ENCODE assay signal across 15 cellular contexts in the genomic region with DNA sequence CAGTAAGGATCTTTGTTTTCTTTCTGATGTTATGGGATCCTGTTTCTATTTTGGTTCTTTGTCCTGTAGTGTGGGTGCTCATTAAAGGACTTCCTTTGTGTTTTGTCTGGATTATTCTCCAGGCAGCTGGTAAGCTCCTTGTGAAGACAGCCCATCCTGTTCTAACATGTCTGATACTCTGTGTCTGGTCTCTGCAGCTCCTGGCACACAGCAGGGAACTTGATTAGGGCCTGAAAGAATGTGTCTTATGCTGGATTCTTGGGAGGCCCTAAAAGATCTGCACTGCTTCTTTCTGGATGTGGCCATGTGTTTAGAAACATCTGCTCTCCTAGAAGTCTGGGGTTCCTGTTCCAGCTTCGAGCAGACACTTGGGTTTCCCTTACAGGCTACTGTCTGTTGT. TPM values are rescaled to one million over a fixed set of nuclear protein-coding genes. Genes with fewer than 3 reads are reported as not detected.
DNase-seq lines count a peak whose midpoint lies in the region; ATAC-seq and TF ChIP-seq lines count a peak whose summit lies in the region.
"Had no signal": no experiment of that assay in that cellular context is flagged by ENCODE, and none has a peak within 500 bp of the region (broad histone marks: within the 10 kb centered on the region; RNA-seq: fewer than 3 reads in every experiment).

No MANE protein-coding gene starts in this region.

- no peak overlapping the region for H3K4me2 ChIP-seq in neuronal stem cell (ENCODE audit: insufficient read depth, low read length, poor library complexity, severe bottlenecking)

- DNase-seq in HAP-1 (ENCODE audit: low spot score in 2 of 2) (peak; percentile 64 to 84), NCI-H524 (lab: John Stamatoyannopoulos, UW) (peak; percentile 76 to 84), endodermal cell (no peak), neuronal stem cell (ENCODE audit: low spot score) (peak; percentile 9), amygdala (lab: John Stamatoyannopoulos, UW) (no peak), activated T-cell treated with anti-CD3 and anti-CD28 coated beads for 4 hours (no peak)
- DNase-seq: activated naive CD4-positive, alpha-beta T cell; GOT3; immature natural killer cell; MV-4-11; upper lobe of right lung had no signal

- peaks cover 6% of the 10 kb centered on the region for H3K4me1 Mint-ChIP-seq in endodermal cell
- H3K4me1 Mint-ChIP-seq: immature natural killer cell had no signal

- no peak for TF ChIP-seq CTCF in endodermal cell (conservative IDR thresholded peaks at IDR 0.05)

- peaks cover 38% of the 10 kb centered on the region for H3K9me3 Mint-ChIP-seq in endodermal cell
- H3K9me3 Mint-ChIP-seq: immature natural killer cell had no signal

- H3K27me3 ChIP-seq in HAP-1 (ENCODE audit: low read depth) (no peaks in the 10 kb centered on the region), endodermal cell (ENCODE audit: control insufficient read depth, insufficient read depth, low read length, poor library complexity, severe bottlenecking) (no peaks in the 10 kb centered on the region), neuronal stem cell (ENCODE audit: control insufficient read depth in 3 of 3, insufficient read depth in 3 of 3, low read depth in 1 of 3, low read length in 3 of 3) (no peaks in the 10 kb centered on the region)
- H3K27me3 ChIP-seq: upper lobe of right lung had no signal

- no peaks in the 10 kb centered on the region for H3K36me3 Mint-ChIP-seq in endodermal cell (ENCODE audit: low read depth)
- H3K36me3 Mint-ChIP-seq: immature natural killer cell had no signal

- H3K27ac ChIP-seq in endodermal cell (ENCODE audit: low read depth, low read length) (peak overlapping the region; percentile 61), neuronal stem cell (replicated peaks; ENCODE audit: low read length) (no peak overlapping the region)
- H3K27ac ChIP-seq: upper lobe of right lung had no signal

- no peak overlapping the region for H2BK15ac ChIP-seq in neuronal stem cell (ENCODE audit: low read length)

- 93% methylated on average over 1 of the region's 1 CpG; no CpG with 5 or more reads in 1 of the 2 experiments for WGBS in endodermal cell (ENCODE audit: insufficient coverage in 1 of 2, insufficient read length in 1 of 2), 2 experiments
- WGBS in neuronal stem cell (ENCODE audit: extremely low coverage in 2 of 2, insufficient read length in 2 of 2, insufficient replicate concordance in 1 of 2), 2 donors = no CpG with 5 or more reads among the region's 1 CpG

- no peak overlapping the region for H3K4me3 Mint-ChIP-seq in endodermal cell
- H3K4me3 Mint-ChIP-seq: immature natural killer cell had no signal

- H3K27ac Mint-ChIP-seq in endodermal cell = no peak overlapping the region
- H3K27ac Mint-ChIP-seq: immature natural killer cell had no signal

- no peak overlapping the region for H2BK5ac ChIP-seq in neuronal stem cell (ENCODE audit: low read length)

- H4K91ac ChIP-seq in neuronal stem cell (ENCODE audit: low read depth, low read length, poor library complexity) = no peak overlapping the region

- ATAC-seq in HG02973 (IDR thresholded peaks at IDR 0.05; ENCODE audit: unreplicated experiment) = no peak
- ATAC-seq: activated CD4-positive, CD25-positive, alpha-beta regulatory T cell treated with anti-CD3 and anti-CD28 coated beads, Interleukin-2, amount 50 U/mL, for 24 hours; upper lobe of right lung had no signal

- H2AFZ ChIP-seq in neuronal stem cell (ENCODE audit: low read length) = peak overlapping the region; percentile 66

- in situ Hi-C loops in HAP-1 (cut with MboI; ENCODE audit: low sequenced_read_pairs) = no loop called here

- H3K9me3 ChIP-seq in HAP-1 (no peaks in the 10 kb centered on the region), endodermal cell (ENCODE audit: control insufficient read depth, low read length) (no peaks in the 10 kb centered on the region), neuronal stem cell (replicated peaks in 1 of 2; ENCODE audit: control insufficient read depth in 2 of 2, insufficient read depth in 1 of 2, low read depth in 1 of 2, low read length in 2 of 2) (no peaks in the 10 kb centered on the region)
- H3K9me3 ChIP-seq: upper lobe of right lung had no signal

- H4K8ac ChIP-seq in neuronal stem cell (ENCODE audit: low read depth, low read length) = no peak overlapping the region

- H3K4me1 ChIP-seq in HAP-1 (peaks cover 30% of the 10 kb centered on the region), endodermal cell (ENCODE audit: control insufficient read depth, insufficient read depth, low read length) (no peaks in the 10 kb centered on the region), neuronal stem cell (ENCODE audit: control insufficient read depth in 2 of 2, insufficient read depth in 1 of 2, low read depth in 1 of 2, low read length in 2 of 2) (peaks cover 0 to 1% of the 10 kb centered on the region in 2 donors)
- H3K4me1 ChIP-seq: upper lobe of right lung had no signal

- no peak overlapping the region for H3K23ac ChIP-seq in neuronal stem cell (ENCODE audit: low read depth, low read length, poor library complexity)

- H3K4ac ChIP-seq in neuronal stem cell (ENCODE audit: low read length) = no peak overlapping the region

- no peaks in the 10 kb centered on the region for H3K27me3 Mint-ChIP-seq in endodermal cell (ENCODE audit: insufficient read depth)

- H3K36me3 ChIP-seq in HAP-1 (replicated peaks) (no peaks in the 10 kb centered on the region), endodermal cell (ENCODE audit: control insufficient read depth, insufficient read depth, low read length) (no peaks in the 10 kb centered on the region), neuronal stem cell (replicated peaks in 1 of 2; ENCODE audit: control insufficient read depth in 2 of 2, insufficient read depth in 2 of 2, low read length in 2 of 2) (no peaks in the 10 kb centered on the region)
- H3K36me3 ChIP-seq: upper lobe of right lung had no signal

- no peak overlapping the region for H2AK5ac ChIP-seq in neuronal stem cell (ENCODE audit: low read depth, low read length)

- no peaks in the 10 kb centered on the region for H3K79me1 ChIP-seq in neuronal stem cell (ENCODE audit: low read depth, low read length)

- no peak overlapping the region for H3K18ac ChIP-seq in neuronal stem cell (ENCODE audit: low read length)

- no peak overlapping the region for H3K14ac ChIP-seq in neuronal stem cell (ENCODE audit: low read length)

- H3K4me3 ChIP-seq in HAP-1 (no peak overlapping the region), endodermal cell (ENCODE audit: low read length) (no peak overlapping the region), neuronal stem cell (ENCODE audit: low read length in 2 of 2) (no peak overlapping the region)
- H3K4me3 ChIP-seq: upper lobe of right lung had no signal

- no peak overlapping the region for H2BK120ac ChIP-seq in neuronal stem cell (ENCODE audit: low read depth, low read length)

- H3K9ac ChIP-seq in endodermal cell (ENCODE audit: extremely low read depth, low read length, poor library complexity, severe bottlenecking) (no peak overlapping the region), neuronal stem cell (ENCODE audit: low read depth, low read length, poor library complexity) (no peak overlapping the region)

- H2BK12ac ChIP-seq in neuronal stem cell (ENCODE audit: low read length) = no peak overlapping the region

RNA-seq across cellular contexts. Expression of a gene that starts 38.1 kb away (rescaled TPM):
- not detected for total RNA-seq in endodermal cell
- not detected for polyA plus RNA-seq in endodermal cell (2013, experiment 1 of 2)
- not detected for polyA plus RNA-seq in endodermal cell (2013, experiment 2 of 2)
- not detected for polyA plus RNA-seq in neuronal stem cell (2013, experiment 1 of 2)
- polyA plus RNA-seq in neuronal stem cell (2013, experiment 2 of 2) = not detected
- total RNA-seq: Daoy, omental fat pad, upper lobe of right lung had no signal
- polyA plus RNA-seq: immature natural killer cell had no signal

Comparison
In these comparisons a context has a peak if more than half of its experiments do, and no peak if none do; other contexts are left out.
1. DNase-seq: peak in HAP-1 (2 of 2), NCI-H524 (2 of 2) and neuronal stem cell (single experiment); none in endodermal cell (single experiment), amygdala (0 of 56) and activated T-cell treated with anti-CD3 and anti-CD28 coated beads for 4 hours (single experiment).